ENCODE assay signal across 15 cellular contexts in genomic region chr9:33923079-33923478, GRCh38.
"Had no signal": no experiment of that assay in that cellular context is flagged by ENCODE, and none has a peak within 500 bp of the region (broad histone marks: within the 10 kb centered on the region; RNA-seq: fewer than 3 reads in every experiment).

No MANE protein-coding gene starts in this region.

- FAIRE-seq: pancreas had no signal

- H3K4me3 Mint-ChIP-seq: activated naive CD8-positive, alpha-beta T cell treated with anti-CD3 and anti-CD28 coated beads, Interleukin-2, amount 50 U/mL, for 24 hours; naive thymus-derived CD4-positive, alpha-beta T cell had no signal

- H3K9me3 ChIP-seq: pancreas, thyroid gland had no signal

- H3K9me3 Mint-ChIP-seq: activated naive CD8-positive, alpha-beta T cell treated with anti-CD3 and anti-CD28 coated beads, Interleukin-2, amount 50 U/mL, for 24 hours; naive thymus-derived CD4-positive, alpha-beta T cell had no signal

- H3K27me3 ChIP-seq: brain microvascular endothelial cell, pancreas, thyroid gland had no signal

- H3K4me3 ChIP-seq: pancreas, thyroid gland had no signal

- H3K4me1 ChIP-seq: thyroid gland had no signal

- H3K27me3 Mint-ChIP-seq: activated naive CD8-positive, alpha-beta T cell treated with anti-CD3 and anti-CD28 coated beads, Interleukin-2, amount 50 U/mL, for 24 hours; naive thymus-derived CD4-positive, alpha-beta T cell had no signal

- H3K4me1 Mint-ChIP-seq: activated naive CD8-positive, alpha-beta T cell treated with anti-CD3 and anti-CD28 coated beads, Interleukin-2, amount 50 U/mL, for 24 hours had no signal

- H3K27ac Mint-ChIP-seq: activated naive CD8-positive, alpha-beta T cell treated with anti-CD3 and anti-CD28 coated beads, Interleukin-2, amount 50 U/mL, for 24 hours had no signal

- ATAC-seq: esophagus mucosa, sciatic nerve had no signal

- H3K27ac ChIP-seq: brain microvascular endothelial cell, thyroid gland had no signal

- DNase-seq: activated CD4-positive, alpha-beta T cell treated with anti-CD3 and anti-CD28 coated beads, Interleukin-2, amount 50 U/mL, for 1 hour; activated CD4-positive, CD25-positive, alpha-beta regulatory T cell treated with anti-CD3 and anti-CD28 coated beads, Interleukin-2, amount 50 U/mL, for 72 hours; activated naive CD4-positive, alpha-beta T cell treated with Interleukin-2 at 50 U/mL for 16 hours; activated naive CD8-positive, alpha-beta T cell treated with anti-CD3 and anti-CD28 coated beads, Interleukin-2, amount 50 U/mL, for 24 hours; anterior cingulate cortex; brain microvascular endothelial cell; cortex of kidney; effector CD4-positive, alpha-beta T cell; mesenchymal stem cell; naive thymus-derived CD4-positive, alpha-beta T cell; stimulated activated naive CD4-positive, alpha-beta T cell; thyroid gland had no signal
